Comparison of ENCODE assay signal across 1 cellular context in the genomic region with DNA sequence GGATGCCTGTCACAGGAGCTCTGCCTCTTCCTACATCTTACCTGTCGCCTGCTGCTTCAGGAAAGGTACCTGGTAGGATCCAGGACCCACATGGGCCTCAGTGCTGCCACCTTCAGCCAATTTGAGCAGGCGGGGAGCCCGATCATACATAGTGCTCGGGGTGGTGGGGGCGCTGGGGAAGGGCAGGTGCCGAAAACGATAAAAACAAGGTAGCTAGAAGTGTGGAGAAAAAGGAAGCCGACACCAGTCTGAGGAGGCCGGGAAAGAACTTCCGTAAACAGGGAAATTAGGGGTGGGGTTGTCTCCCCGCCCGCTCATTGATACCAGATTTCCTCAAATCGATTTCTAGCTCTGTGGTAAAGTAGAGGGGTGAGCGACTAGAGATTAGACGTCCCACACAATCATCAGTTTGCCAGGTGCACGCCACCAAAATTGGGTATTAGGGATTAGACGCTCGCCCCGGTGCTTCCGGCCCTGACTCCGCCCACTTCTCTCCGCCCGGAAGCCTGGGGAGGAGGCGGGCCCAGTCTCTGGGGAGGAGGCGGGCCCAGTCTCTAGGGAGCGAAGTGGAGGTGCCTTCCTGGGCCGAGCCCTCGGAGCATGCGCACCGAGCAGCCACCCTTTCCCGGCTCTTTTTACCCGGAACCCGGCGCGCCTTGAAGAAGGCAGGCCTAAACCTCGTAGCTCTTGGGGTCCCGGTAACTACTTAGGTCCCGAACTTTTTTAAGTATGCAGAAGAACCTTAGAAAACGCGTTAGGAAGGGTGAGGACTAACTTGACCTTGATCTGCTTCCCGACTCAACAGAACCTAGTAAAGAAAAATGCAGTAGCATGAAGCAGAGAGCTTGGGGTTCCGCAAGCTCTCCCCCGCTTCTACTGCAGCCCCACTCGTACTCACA.
TF ChIP-seq lines count a peak whose summit lies in the region.

A gene (minus strand): TSS at position 476 of the 899 bp plus-strand sequence.

TF ChIP-seq in HepG2, 621 proteins besides CTCF, POLR2A, EP300 and RAD21 (continued from another document and continues in another):
- no peak for TF ChIP-seq NCOR1 (IDR thresholded peaks at IDR 0.05; ENCODE audit: borderline replicate concordance, low read length)
- 0 out of 2 replicates have a peak, but pooled peaks have one; percentile 22 for TF ChIP-seq CREM (IDR thresholded peaks at IDR 0.05)
- no peak for TF ChIP-seq CREM (CRISPR knock-in tag; IDR thresholded peaks at IDR 0.05)
- no peak for TF ChIP-seq ZNF337 (CRISPR knock-in tag; IDR thresholded peaks at IDR 0.05; ENCODE audit: borderline replicate concordance, low read depth)
- TF ChIP-seq, protein P1, sequence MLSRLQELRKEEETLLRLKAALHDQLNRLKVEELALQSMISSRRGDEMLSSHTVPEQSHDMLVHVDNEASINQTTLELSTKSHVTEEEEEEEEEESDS (CRISPR knock-in tag; IDR thresholded peaks at IDR 0.05; ENCODE audit: borderline replicate concordance): 0 out of 2 replicates have a peak, but pooled peaks have one; percentile 44
- TF ChIP-seq FOXP1 (IDR thresholded peaks at IDR 0.05): no peak
- no peak for TF ChIP-seq FOXP1 (CRISPR knock-in tag; IDR thresholded peaks at IDR 0.05)
- TF ChIP-seq ZNF296 (CRISPR knock-in tag; conservative IDR thresholded peaks at IDR 0.05): no peak
- peak; percentile 91 for TF ChIP-seq PITX1 (CRISPR knock-in tag; IDR thresholded peaks at IDR 0.05)
- TF ChIP-seq CBX2 (IDR thresholded peaks at IDR 0.05; ENCODE audit: low read depth, low read length): no peak
- TF ChIP-seq CBX2 (CRISPR knock-in tag; IDR thresholded peaks at IDR 0.05; ENCODE audit: low read depth): no peak
- TF ChIP-seq FOXC1 (CRISPR knock-in tag; IDR thresholded peaks at IDR 0.05; ENCODE audit: borderline replicate concordance): peak; percentile 59; the same call in 1 of the 2 replicates
- TF ChIP-seq ZNF329 (CRISPR knock-in tag; IDR thresholded peaks at IDR 0.05; ENCODE audit: low read depth): 0 out of 2 replicates have a peak, but pooled peaks have one; percentile 30
- TF ChIP-seq ZMYM3 (CRISPR knock-in tag; IDR thresholded peaks at IDR 0.05): no peak
- no peak for TF ChIP-seq MAF1 (CRISPR knock-in tag; IDR thresholded peaks at IDR 0.05; ENCODE audit: borderline replicate concordance)
- no peak for TF ChIP-seq TBX3 (IDR thresholded peaks at IDR 0.05; ENCODE audit: borderline replicate concordance)
- no peak for TF ChIP-seq SIN3B (IDR thresholded peaks at IDR 0.05; ENCODE audit: low read length)
- no peak for TF ChIP-seq SYNCRIP (IDR thresholded peaks at IDR 0.05; ENCODE audit: insufficient read depth, low read depth, low read length)
- 0 out of 2 replicates have a peak, but pooled peaks have one; percentile 50 for TF ChIP-seq ZBTB42 (CRISPR knock-in tag; IDR thresholded peaks at IDR 0.05)
- TF ChIP-seq FOXK2 (IDR thresholded peaks at IDR 0.05): peak; percentile 57; the same call in 1 of the 2 replicates
- TF ChIP-seq SMYD3 (CRISPR knock-in tag; IDR thresholded peaks at IDR 0.05): no peak
- TF ChIP-seq RFX5 (IDR thresholded peaks at IDR 0.05; ENCODE audit: low read depth, low read length): peak; percentile 78
- TF ChIP-seq, protein P2, sequence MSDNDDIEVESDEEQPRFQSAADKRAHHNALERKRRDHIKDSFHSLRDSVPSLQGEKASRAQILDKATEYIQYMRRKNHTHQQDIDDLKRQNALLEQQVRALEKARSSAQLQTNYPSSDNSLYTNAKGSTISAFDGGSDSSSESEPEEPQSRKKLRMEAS (IDR thresholded peaks at IDR 0.05): peak; percentile 87
- no peak for TF ChIP-seq TEAD3 (CRISPR knock-in tag; optimal IDR thresholded peaks at IDR 0.05; ENCODE audit: borderline replicate concordance)
- TF ChIP-seq HDAC1 (CRISPR knock-in tag; IDR thresholded peaks at IDR 0.05): 0 out of 2 replicates have a peak, but pooled peaks have one; percentile 21
- peak; percentile 35; the same call in 1 of the 2 replicates for TF ChIP-seq NKX3-1 (CRISPR knock-in tag; IDR thresholded peaks at IDR 0.05)
- no peak; the same call in 1 of the 2 replicates for TF ChIP-seq ETV6 (CRISPR knock-in tag; conservative IDR thresholded peaks at IDR 0.05)
- TF ChIP-seq, protein P3, sequence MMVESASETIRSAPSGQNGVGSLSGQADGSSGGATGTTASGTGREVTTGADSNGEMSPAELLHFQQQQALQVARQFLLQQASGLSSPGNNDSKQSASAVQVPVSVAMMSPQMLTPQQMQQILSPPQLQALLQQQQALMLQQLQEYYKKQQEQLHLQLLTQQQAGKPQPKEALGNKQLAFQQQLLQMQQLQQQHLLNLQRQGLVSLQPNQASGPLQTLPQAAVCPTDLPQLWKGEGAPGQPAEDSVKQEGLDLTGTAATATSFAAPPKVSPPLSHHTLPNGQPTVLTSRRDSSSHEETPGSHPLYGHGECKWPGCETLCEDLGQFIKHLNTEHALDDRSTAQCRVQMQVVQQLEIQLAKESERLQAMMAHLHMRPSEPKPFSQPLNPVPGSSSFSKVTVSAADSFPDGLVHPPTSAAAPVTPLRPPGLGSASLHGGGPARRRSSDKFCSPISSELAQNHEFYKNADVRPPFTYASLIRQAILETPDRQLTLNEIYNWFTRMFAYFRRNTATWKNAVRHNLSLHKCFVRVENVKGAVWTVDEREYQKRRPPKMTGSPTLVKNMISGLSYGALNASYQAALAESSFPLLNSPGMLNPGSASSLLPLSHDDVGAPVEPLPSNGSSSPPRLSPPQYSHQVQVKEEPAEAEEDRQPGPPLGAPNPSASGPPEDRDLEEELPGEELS (CRISPR knock-in tag; IDR thresholded peaks at IDR 0.05): 0 out of 2 replicates have a peak, but pooled peaks have one; percentile 14
- TF ChIP-seq PHB2 (IDR thresholded peaks at IDR 0.05; ENCODE audit: partially characterized antibody): no peak
- TF ChIP-seq, protein P4, sequence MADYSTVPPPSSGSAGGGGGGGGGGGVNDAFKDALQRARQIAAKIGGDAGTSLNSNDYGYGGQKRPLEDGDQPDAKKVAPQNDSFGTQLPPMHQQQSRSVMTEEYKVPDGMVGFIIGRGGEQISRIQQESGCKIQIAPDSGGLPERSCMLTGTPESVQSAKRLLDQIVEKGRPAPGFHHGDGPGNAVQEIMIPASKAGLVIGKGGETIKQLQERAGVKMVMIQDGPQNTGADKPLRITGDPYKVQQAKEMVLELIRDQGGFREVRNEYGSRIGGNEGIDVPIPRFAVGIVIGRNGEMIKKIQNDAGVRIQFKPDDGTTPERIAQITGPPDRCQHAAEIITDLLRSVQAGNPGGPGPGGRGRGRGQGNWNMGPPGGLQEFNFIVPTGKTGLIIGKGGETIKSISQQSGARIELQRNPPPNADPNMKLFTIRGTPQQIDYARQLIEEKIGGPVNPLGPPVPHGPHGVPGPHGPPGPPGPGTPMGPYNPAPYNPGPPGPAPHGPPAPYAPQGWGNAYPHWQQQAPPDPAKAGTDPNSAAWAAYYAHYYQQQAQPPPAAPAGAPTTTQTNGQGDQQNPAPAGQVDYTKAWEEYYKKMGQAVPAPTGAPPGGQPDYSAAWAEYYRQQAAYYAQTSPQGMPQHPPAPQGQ (CRISPR knock-in tag; IDR thresholded peaks at IDR 0.05; ENCODE audit: borderline replicate concordance): no peak
- no peak for TF ChIP-seq ZFP1 (CRISPR knock-in tag; IDR thresholded peaks at IDR 0.05)
- TF ChIP-seq DMAP1 (CRISPR knock-in tag; IDR thresholded peaks at IDR 0.05): peak; percentile 47; the same call in 1 of the 2 replicates
- TF ChIP-seq, protein P5, sequence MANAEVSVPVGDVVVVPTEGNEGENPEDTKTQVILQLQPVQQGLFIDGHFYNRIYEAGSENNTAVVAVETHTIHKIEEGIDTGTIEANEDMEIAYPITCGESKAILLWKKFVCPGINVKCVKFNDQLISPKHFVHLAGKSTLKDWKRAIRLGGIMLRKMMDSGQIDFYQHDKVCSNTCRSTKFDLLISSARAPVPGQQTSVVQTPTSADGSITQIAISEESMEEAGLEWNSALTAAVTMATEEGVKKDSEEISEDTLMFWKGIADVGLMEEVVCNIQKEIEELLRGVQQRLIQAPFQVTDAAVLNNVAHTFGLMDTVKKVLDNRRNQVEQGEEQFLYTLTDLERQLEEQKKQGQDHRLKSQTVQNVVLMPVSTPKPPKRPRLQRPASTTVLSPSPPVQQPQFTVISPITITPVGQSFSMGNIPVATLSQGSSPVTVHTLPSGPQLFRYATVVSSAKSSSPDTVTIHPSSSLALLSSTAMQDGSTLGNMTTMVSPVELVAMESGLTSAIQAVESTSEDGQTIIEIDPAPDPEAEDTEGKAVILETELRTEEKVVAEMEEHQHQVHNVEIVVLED (CRISPR knock-in tag; IDR thresholded peaks at IDR 0.05; ENCODE audit: borderline replicate concordance): no peak
- TF ChIP-seq, protein P6, sequence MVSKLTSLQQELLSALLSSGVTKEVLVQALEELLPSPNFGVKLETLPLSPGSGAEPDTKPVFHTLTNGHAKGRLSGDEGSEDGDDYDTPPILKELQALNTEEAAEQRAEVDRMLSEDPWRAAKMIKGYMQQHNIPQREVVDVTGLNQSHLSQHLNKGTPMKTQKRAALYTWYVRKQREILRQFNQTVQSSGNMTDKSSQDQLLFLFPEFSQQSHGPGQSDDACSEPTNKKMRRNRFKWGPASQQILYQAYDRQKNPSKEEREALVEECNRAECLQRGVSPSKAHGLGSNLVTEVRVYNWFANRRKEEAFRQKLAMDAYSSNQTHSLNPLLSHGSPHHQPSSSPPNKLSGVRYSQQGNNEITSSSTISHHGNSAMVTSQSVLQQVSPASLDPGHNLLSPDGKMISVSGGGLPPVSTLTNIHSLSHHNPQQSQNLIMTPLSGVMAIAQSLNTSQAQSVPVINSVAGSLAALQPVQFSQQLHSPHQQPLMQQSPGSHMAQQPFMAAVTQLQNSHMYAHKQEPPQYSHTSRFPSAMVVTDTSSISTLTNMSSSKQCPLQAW (CRISPR knock-in tag; IDR thresholded peaks at IDR 0.05): no peak
- TF ChIP-seq ZNF30 (CRISPR knock-in tag; IDR thresholded peaks at IDR 0.05): no peak
- TF ChIP-seq TP53 (CRISPR knock-in tag; conservative IDR thresholded peaks at IDR 0.05): no peak
- no peak for TF ChIP-seq ZNF781 (CRISPR knock-in tag; IDR thresholded peaks at IDR 0.05; ENCODE audit: borderline replicate concordance, not compliant biosample characterization)
- TF ChIP-seq CBX5 (CRISPR knock-in tag; IDR thresholded peaks at IDR 0.05; ENCODE audit: borderline replicate concordance): no peak; the same call in 1 of the 2 replicates
- TF ChIP-seq FOSL1 (CRISPR knock-in tag; IDR thresholded peaks at IDR 0.05; ENCODE audit: borderline replicate concordance): no peak
- no peak for TF ChIP-seq MIER2 (CRISPR knock-in tag; IDR thresholded peaks at IDR 0.05)
- TF ChIP-seq ZNF230 (CRISPR knock-in tag; IDR thresholded peaks at IDR 0.05): no peak
- TF ChIP-seq CC2D1A (CRISPR knock-in tag; IDR thresholded peaks at IDR 0.05): 0 out of 2 replicates have a peak, but pooled peaks have one; percentile 28
- TF ChIP-seq IRF2 (CRISPR knock-in tag; IDR thresholded peaks at IDR 0.05): no peak
- TF ChIP-seq SCMH1 (CRISPR knock-in tag; IDR thresholded peaks at IDR 0.05; ENCODE audit: borderline replicate concordance): no peak
- TF ChIP-seq, protein P7, sequence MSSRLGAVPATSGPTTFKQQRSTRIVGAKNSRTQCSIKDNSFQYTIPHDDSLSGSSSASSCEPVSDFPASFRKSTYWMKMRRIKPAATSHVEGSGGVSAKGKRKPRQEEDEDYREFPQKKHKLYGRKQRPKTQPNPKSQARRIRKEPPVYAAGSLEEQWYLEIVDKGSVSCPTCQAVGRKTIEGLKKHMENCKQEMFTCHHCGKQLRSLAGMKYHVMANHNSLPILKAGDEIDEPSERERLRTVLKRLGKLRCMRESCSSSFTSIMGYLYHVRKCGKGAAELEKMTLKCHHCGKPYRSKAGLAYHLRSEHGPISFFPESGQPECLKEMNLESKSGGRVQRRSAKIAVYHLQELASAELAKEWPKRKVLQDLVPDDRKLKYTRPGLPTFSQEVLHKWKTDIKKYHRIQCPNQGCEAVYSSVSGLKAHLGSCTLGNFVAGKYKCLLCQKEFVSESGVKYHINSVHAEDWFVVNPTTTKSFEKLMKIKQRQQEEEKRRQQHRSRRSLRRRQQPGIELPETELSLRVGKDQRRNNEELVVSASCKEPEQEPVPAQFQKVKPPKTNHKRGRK (CRISPR knock-in tag; IDR thresholded peaks at IDR 0.05): no peak
- peak; percentile 73; the same call in 1 of the 2 replicates for TF ChIP-seq ELF4 (CRISPR knock-in tag; IDR thresholded peaks at IDR 0.05; ENCODE audit: borderline replicate concordance)
- TF ChIP-seq, protein P8, sequence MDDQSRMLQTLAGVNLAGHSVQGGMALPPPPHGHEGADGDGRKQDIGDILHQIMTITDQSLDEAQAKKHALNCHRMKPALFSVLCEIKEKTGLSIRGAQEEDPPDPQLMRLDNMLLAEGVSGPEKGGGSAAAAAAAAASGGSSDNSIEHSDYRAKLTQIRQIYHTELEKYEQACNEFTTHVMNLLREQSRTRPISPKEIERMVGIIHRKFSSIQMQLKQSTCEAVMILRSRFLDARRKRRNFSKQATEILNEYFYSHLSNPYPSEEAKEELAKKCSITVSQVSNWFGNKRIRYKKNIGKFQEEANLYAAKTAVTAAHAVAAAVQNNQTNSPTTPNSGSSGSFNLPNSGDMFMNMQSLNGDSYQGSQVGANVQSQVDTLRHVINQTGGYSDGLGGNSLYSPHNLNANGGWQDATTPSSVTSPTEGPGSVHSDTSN (CRISPR knock-in tag; IDR thresholded peaks at IDR 0.05; ENCODE audit: borderline replicate concordance): no peak
- TF ChIP-seq, protein P9, sequence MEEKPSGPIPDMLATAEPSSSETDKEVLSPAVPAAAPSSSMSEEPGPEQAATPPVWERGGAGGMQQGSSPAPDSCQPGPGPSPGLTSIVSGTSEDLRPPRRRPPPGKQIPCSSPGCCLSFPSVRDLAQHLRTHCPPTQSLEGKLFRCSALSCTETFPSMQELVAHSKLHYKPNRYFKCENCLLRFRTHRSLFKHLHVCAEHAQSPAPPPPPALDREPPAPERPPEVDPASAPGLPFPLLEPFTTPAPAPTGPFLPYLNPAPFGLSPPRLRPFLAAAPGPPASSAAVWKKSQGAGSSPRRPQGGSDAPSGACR (CRISPR knock-in tag; IDR thresholded peaks at IDR 0.05): no peak
- no peak for TF ChIP-seq CENPT (CRISPR knock-in tag; IDR thresholded peaks at IDR 0.05; ENCODE audit: low read depth)
- no peak for TF ChIP-seq GATAD2A (CRISPR knock-in tag; IDR thresholded peaks at IDR 0.05)
- TF ChIP-seq ZNF780A (CRISPR knock-in tag; IDR thresholded peaks at IDR 0.05): no peak
- TF ChIP-seq, protein P10, sequence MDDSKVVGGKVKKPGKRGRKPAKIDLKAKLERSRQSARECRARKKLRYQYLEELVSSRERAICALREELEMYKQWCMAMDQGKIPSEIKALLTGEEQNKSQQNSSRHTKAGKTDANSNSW (CRISPR knock-in tag; IDR thresholded peaks at IDR 0.05; ENCODE audit: borderline replicate concordance): no peak
- TF ChIP-seq, protein P11, sequence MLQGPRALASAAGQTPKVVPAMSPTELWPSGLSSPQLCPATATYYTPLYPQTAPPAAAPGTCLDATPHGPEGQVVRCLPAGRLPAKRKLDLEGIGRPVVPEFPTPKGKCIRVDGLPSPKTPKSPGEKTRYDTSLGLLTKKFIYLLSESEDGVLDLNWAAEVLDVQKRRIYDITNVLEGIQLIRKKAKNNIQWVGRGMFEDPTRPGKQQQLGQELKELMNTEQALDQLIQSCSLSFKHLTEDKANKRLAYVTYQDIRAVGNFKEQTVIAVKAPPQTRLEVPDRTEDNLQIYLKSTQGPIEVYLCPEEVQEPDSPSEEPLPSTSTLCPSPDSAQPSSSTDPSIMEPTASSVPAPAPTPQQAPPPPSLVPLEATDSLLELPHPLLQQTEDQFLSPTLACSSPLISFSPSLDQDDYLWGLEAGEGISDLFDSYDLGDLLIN (CRISPR knock-in tag; IDR thresholded peaks at IDR 0.05; ENCODE audit: borderline replicate concordance): no peak
- 0 out of 2 replicates have a peak, but pooled peaks have one; percentile 23 for TF ChIP-seq ERF (CRISPR knock-in tag; IDR thresholded peaks at IDR 0.05)
- no peak for TF ChIP-seq ZNF274 (CRISPR knock-in tag; IDR thresholded peaks at IDR 0.05)
- no peak for TF ChIP-seq ZNF543 (CRISPR knock-in tag; IDR thresholded peaks at IDR 0.05)
